Comparison of ENCODE assay signal across 12 cellular contexts in the genomic region with DNA sequence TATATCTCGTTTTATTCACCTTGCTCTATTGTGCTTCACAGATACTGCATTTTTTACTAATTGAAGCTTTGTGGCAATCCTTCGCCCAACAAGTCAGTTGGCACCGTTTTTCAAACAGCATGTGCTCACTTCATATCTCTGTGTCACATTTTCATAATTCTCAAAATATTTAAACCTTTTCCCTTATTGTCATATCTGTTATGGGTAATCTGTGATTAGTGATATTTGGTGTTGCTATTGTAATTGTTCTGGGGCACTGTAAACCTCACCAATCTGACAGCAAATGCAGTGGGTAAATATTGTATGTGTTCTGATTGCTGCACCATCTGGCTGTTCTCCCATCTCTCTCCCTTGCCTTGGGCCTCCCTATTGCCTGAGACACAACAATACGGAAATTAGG.
"Had no signal": no experiment of that assay in that cellular context is flagged by ENCODE, and none has a peak within 500 bp of the region (broad histone marks: within the 10 kb centered on the region; RNA-seq: fewer than 3 reads in every experiment).

No MANE protein-coding gene starts in this region.

- H3K27ac Mint-ChIP-seq: activated CD4-positive, alpha-beta memory T cell treated with anti-CD3 and anti-CD28 coated beads, Interleukin-2, amount 10 ng/mL, durations not matched to agents 7 days and 5 days; activated CD4-positive, alpha-beta T cell treated with anti-CD3 and anti-CD28 coated beads for 36 hours; activated naive CD8-positive, alpha-beta T cell treated with anti-CD3 and anti-CD28 coated beads, Interleukin-2, amount 50 U/mL, for 24 hours had no signal

- H3K4me3 Mint-ChIP-seq: activated CD4-positive, alpha-beta memory T cell treated with anti-CD3 and anti-CD28 coated beads, Interleukin-2, amount 10 ng/mL, durations not matched to agents 7 days and 5 days; activated CD4-positive, alpha-beta T cell treated with anti-CD3 and anti-CD28 coated beads for 36 hours; activated naive CD8-positive, alpha-beta T cell treated with anti-CD3 and anti-CD28 coated beads, Interleukin-2, amount 50 U/mL, for 24 hours had no signal

- H3K4me3 ChIP-seq: ascending aorta, cardiac muscle cell, gastrocnemius medialis had no signal

- H3K9me3 ChIP-seq: ascending aorta, gastrocnemius medialis, neutrophil had no signal

- ATAC-seq: activated CD4-positive, alpha-beta T cell treated with anti-CD3 and anti-CD28 coated beads for 36 hours; activated naive CD8-positive, alpha-beta T cell treated with anti-CD3 and anti-CD28 coated beads, Interleukin-2, amount 50 U/mL, for 24 hours; gastrocnemius medialis; right cardiac atrium had no signal

- H3K36me3 ChIP-seq: ascending aorta, cardiac muscle cell, gastrocnemius medialis, neutrophil had no signal

- H3K27me3 Mint-ChIP-seq: activated CD4-positive, alpha-beta memory T cell treated with anti-CD3 and anti-CD28 coated beads, Interleukin-2, amount 10 ng/mL, durations not matched to agents 7 days and 5 days; activated CD4-positive, alpha-beta T cell treated with anti-CD3 and anti-CD28 coated beads for 36 hours; activated naive CD8-positive, alpha-beta T cell treated with anti-CD3 and anti-CD28 coated beads, Interleukin-2, amount 50 U/mL, for 24 hours had no signal

- H3K27ac ChIP-seq: ascending aorta, cardiac muscle cell, gastrocnemius medialis, neutrophil had no signal

- H3K27me3 ChIP-seq: ascending aorta, cardiac muscle cell, gastrocnemius medialis, neutrophil had no signal

- H3K4me1 ChIP-seq: ascending aorta, gastrocnemius medialis had no signal

- DNase-seq: activated CD4-positive, alpha-beta memory T cell treated with anti-CD3 and anti-CD28 coated beads, Interleukin-2, amount 10 ng/mL, durations not matched to agents 7 days and 5 days; activated CD4-positive, alpha-beta T cell treated with anti-CD3 and anti-CD28 coated beads for 36 hours; activated naive CD8-positive, alpha-beta T cell treated with anti-CD3 and anti-CD28 coated beads, Interleukin-2, amount 50 U/mL, for 24 hours; cortex of kidney; effector CD8-positive, alpha-beta T cell; gastrocnemius medialis; posterior cingulate gyrus; right cardiac atrium; T-helper 9 cell had no signal
